ENCODE assay signal across 9 cellular contexts in genomic region chr20:25288291-25289181, GRCh38. TPM values are rescaled to one million over a fixed set of nuclear protein-coding genes. Genes with fewer than 3 reads are reported as not detected.
A peak's percentile ranks its signal among the peaks of the same experiment; 100 is the strongest.
DNase-seq lines count a peak whose midpoint lies in the region; ATAC-seq and TF ChIP-seq lines count a peak whose summit lies in the region.
"Had no signal": no experiment of that assay in that cellular context is flagged by ENCODE, and none has a peak within 500 bp of the region (broad histone marks: within the 10 kb centered on the region; RNA-seq: fewer than 3 reads in every experiment).

No MANE protein-coding gene starts in this region.

- intact Hi-C loops in upper lobe of right lung (cut with DNase I): no loop called here

- no peak overlapping the region for H3K27ac ChIP-seq in RWPE2 (ENCODE audit: poor library complexity, severe bottlenecking)
- no peak overlapping the region for H3K27ac ChIP-seq in upper lobe of right lung

- no peaks in the 10 kb centered on the region for H3K9me3 Mint-ChIP-seq in activated naive CD4-positive, alpha-beta T cell treated with anti-CD3 and anti-CD28 coated beads, Interleukin-2, amount 10 ng/mL, durations not matched to agents 7 days and 5 days
- no peaks in the 10 kb centered on the region for H3K9me3 Mint-ChIP-seq in T-cell

- H3K36me3 ChIP-seq in RWPE2 (ENCODE audit: low read depth): peaks cover 89% of the 10 kb centered on the region
- peaks cover 85% of the 10 kb centered on the region for H3K36me3 ChIP-seq in upper lobe of right lung

- H3K27me3 Mint-ChIP-seq in activated naive CD4-positive, alpha-beta T cell treated with anti-CD3 and anti-CD28 coated beads, Interleukin-2, amount 10 ng/mL, durations not matched to agents 7 days and 5 days: no peaks in the 10 kb centered on the region
- no peaks in the 10 kb centered on the region for H3K27me3 Mint-ChIP-seq in T-cell

- ATAC-seq in HG02884 (IDR thresholded peaks at IDR 0.05; ENCODE audit: unreplicated experiment) (peak; percentile 83), RWPE2 (ENCODE audit: low read depth) (no peak), upper lobe of right lung (no peak), T-cell (replicated peaks in 1 of 4) (no peak)

- H3K4me3 ChIP-seq in RWPE2 (ENCODE audit: severe bottlenecking) (no peak overlapping the region), upper lobe of right lung (no peak overlapping the region)

- peaks cover 28% of the 10 kb centered on the region for H3K36me3 Mint-ChIP-seq in activated naive CD4-positive, alpha-beta T cell treated with anti-CD3 and anti-CD28 coated beads, Interleukin-2, amount 10 ng/mL, durations not matched to agents 7 days and 5 days
- H3K36me3 Mint-ChIP-seq in T-cell: peaks cover 45% of the 10 kb centered on the region

- H3K9me3 ChIP-seq in RWPE2 (ENCODE audit: severe bottlenecking) (no peaks in the 10 kb centered on the region), upper lobe of right lung (no peaks in the 10 kb centered on the region)

- H3K27ac Mint-ChIP-seq in activated naive CD4-positive, alpha-beta T cell treated with anti-CD3 and anti-CD28 coated beads, Interleukin-2, amount 10 ng/mL, durations not matched to agents 7 days and 5 days: peak overlapping the region; percentile 65
- no peak overlapping the region for H3K27ac Mint-ChIP-seq in T-cell

- H3K4me1 ChIP-seq in RWPE2 (ENCODE audit: insufficient read depth, poor library complexity, severe bottlenecking) (no peaks in the 10 kb centered on the region), upper lobe of right lung (no peaks in the 10 kb centered on the region)

- no peak overlapping the region for H3K4me3 Mint-ChIP-seq in activated naive CD4-positive, alpha-beta T cell treated with anti-CD3 and anti-CD28 coated beads, Interleukin-2, amount 10 ng/mL, durations not matched to agents 7 days and 5 days
- no peak overlapping the region for H3K4me3 Mint-ChIP-seq in T-cell

- H3K27me3 ChIP-seq in RWPE2 (ENCODE audit: insufficient read depth, poor library complexity, severe bottlenecking) (no peaks in the 10 kb centered on the region), upper lobe of right lung (no peaks in the 10 kb centered on the region)

- DNase-seq in activated naive CD4-positive, alpha-beta T cell treated with anti-CD3 and anti-CD28 coated beads, Interleukin-2, amount 10 ng/mL, durations not matched to agents 7 days and 5 days: peak; percentile 13
- DNase-seq in activated naive CD4-positive, alpha-beta T cell treated with Interleukin-2 at 50 U/mL for 16 hours: no peak
- DNase-seq in RWPE2 (ENCODE audit: low spot score) (peak; percentile 50), upper lobe of right lung (peak; percentile 42), dedifferentiated amniotic fluid mesenchymal stem cell (ENCODE audit: extremely low spot score) (no peak), T-cell (no peak)
- no peak for DNase-seq in activated CD4-positive, alpha-beta T cell treated with anti-CD3 and anti-CD28 coated beads for 1 hour
- DNase-seq: activated effector memory CD4-positive, alpha-beta T cell treated with anti-CD3 and anti-CD28 coated beads, Interleukin-2, amount 50 U/mL, for 16 hours had no signal

- CTCF ChIA-PET in activated naive CD4-positive, alpha-beta T cell treated with anti-CD3 and anti-CD28 coated beads, Interleukin-2, amount 10 ng/mL, durations not matched to agents 7 days and 5 days (lab: Charles Lee): no interaction called here
- CTCF ChIA-PET in T-cell (lab: Charles Lee): no interaction called here

- POLR2A ChIA-PET in T-cell (lab: Charles Lee): no interaction called here

- TF ChIP-seq CTCF in RWPE2 (IDR thresholded peaks at IDR 0.05; ENCODE audit: poor library complexity, severe bottlenecking): no peak
- TF ChIP-seq CTCF in upper lobe of right lung (IDR thresholded peaks at IDR 0.05): no peak

- H3K4me1 Mint-ChIP-seq in activated naive CD4-positive, alpha-beta T cell treated with anti-CD3 and anti-CD28 coated beads, Interleukin-2, amount 10 ng/mL, durations not matched to agents 7 days and 5 days: no peaks in the 10 kb centered on the region
- H3K4me1 Mint-ChIP-seq in T-cell: peaks cover 0 to 2% (median under 1%) of the 10 kb centered on the region in 3 donors

RNA-seq across cellular contexts. Expression of gene PYGB, which starts 40.7 kb away (rescaled TPM):
- total RNA-seq in upper lobe of right lung (61.1 TPM), T-cell (10 to 100 TPM; 29.7 to 53.4 (median 36.5) TPM)

Comparison
In these comparisons a context has a peak if more than half of its experiments do, and no peak if none do; other contexts are left out.
1. DNase-seq: peak in activated naive CD4-positive, alpha-beta T cell treated with anti-CD3 and anti-CD28 coated beads, Interleukin-2, amount 10 ng/mL, durations not matched to agents 7 days and 5 days (single experiment), RWPE2 (single experiment) and upper lobe of right lung (single experiment); none in activated naive CD4-positive, alpha-beta T cell treated with Interleukin-2 at 50 U/mL for 16 hours (single experiment), dedifferentiated amniotic fluid mesenchymal stem cell (single experiment), T-cell (0 of 34) and activated CD4-positive, alpha-beta T cell treated with anti-CD3 and anti-CD28 coated beads for 1 hour (single experiment).